Comparison of ENCODE assay signal across 9 cellular contexts in genomic region chr1:93301131-93301530, GRCh38.
"Had no signal": no experiment of that assay in that cellular context is flagged by ENCODE, and none has a peak within 500 bp of the region (broad histone marks: within the 10 kb centered on the region; RNA-seq: fewer than 3 reads in every experiment).

No MANE protein-coding gene starts in this region.

- H3K9me3 ChIP-seq: HAP-1 had no signal

- H3K4me3 Mint-ChIP-seq: HFFc6 had no signal

- H3K27ac Mint-ChIP-seq: HFFc6 had no signal

- H3K27ac ChIP-seq: HL-60 had no signal

- H3K36me3 ChIP-seq: HAP-1 had no signal

- H3K9me3 Mint-ChIP-seq: HFFc6 had no signal

- DNase-seq: GOT3, H7, HFFc6, IMR-90, KG1 had no signal

- ATAC-seq: HCT116, K562 had no signal

- H3K4me3 ChIP-seq: HAP-1, K562 had no signal
